ENCODE assay signal across 19 cellular contexts in genomic region chrX:101564651-101565050, GRCh38. TPM values are rescaled to one million over a fixed set of nuclear protein-coding genes. Genes with fewer than 3 reads are reported as not detected.
DNase-seq lines count a peak whose midpoint lies in the region; ATAC-seq, FAIRE-seq and TF ChIP-seq lines count a peak whose summit lies in the region.
"Had no signal": no experiment of that assay in that cellular context is flagged by ENCODE, and none has a peak within 500 bp of the region (broad histone marks: within the 10 kb centered on the region; RNA-seq: fewer than 3 reads in every experiment).

No MANE protein-coding gene starts in this region.

- POLR2A ChIA-PET in HepG2 (lab: Yijun Ruan, JAX): no interaction called here
- POLR2A ChIA-PET in CD4-positive, alpha-beta memory T cell (lab: Charles Lee; ENCODE audit: partially characterized antibody): no interaction called here

- no peak overlapping the region for H2AFZ ChIP-seq in HepG2 (ENCODE audit: low read length)

- H3K4me1 Mint-ChIP-seq in CD4-positive, alpha-beta memory T cell: no peaks in the 10 kb centered on the region
- H3K4me1 Mint-ChIP-seq in effector memory CD8-positive, alpha-beta T cell (ENCODE audit: low read depth in 2 of 2): no peaks in the 10 kb centered on the region
- H3K4me1 Mint-ChIP-seq in endodermal cell: no peaks in the 10 kb centered on the region
- H3K4me1 Mint-ChIP-seq: B cell; CD8-positive, alpha-beta memory T cell had no signal

- TF ChIP-seq EP300 in HepG2 (IDR thresholded peaks at IDR 0.05; ENCODE audit: low read depth in 2 of 2, low read length in 2 of 2) (no peak), HepG2 (CRISPR knock-in tag; IDR thresholded peaks at IDR 0.05; ENCODE audit: borderline replicate concordance) (no peak)

- H3K27ac ChIP-seq in HepG2 (ENCODE audit: extremely low read length, insufficient read depth, low read length): no peak overlapping the region
- no peak overlapping the region for H3K27ac ChIP-seq in right lobe of liver
- H3K27ac ChIP-seq in CD4-positive, alpha-beta memory T cell (ENCODE audit: low read depth, low read length): no peak overlapping the region
- no peak overlapping the region for H3K27ac ChIP-seq in endodermal cell (ENCODE audit: low read depth, low read length)
- H3K27ac ChIP-seq: BLaER1 treated with 17β-estradiol and CSF1 and Interleukin-3, amounts not matched to agents 10 nM and 100 nM had no signal

- H3K36me3 ChIP-seq in HepG2 (replicated peaks in 1 of 2; ENCODE audit: control insufficient read depth in 1 of 2, insufficient read depth in 2 of 2, low read length in 2 of 2) (no peaks in the 10 kb centered on the region), right lobe of liver (no peaks in the 10 kb centered on the region), bronchial epithelial cell (ENCODE audit: control insufficient read depth, insufficient read depth, low read length) (no peaks in the 10 kb centered on the region), endodermal cell (ENCODE audit: control insufficient read depth, insufficient read depth, low read length) (no peaks in the 10 kb centered on the region)
- H3K36me3 ChIP-seq in CD4-positive, alpha-beta memory T cell (ENCODE audit: insufficient read depth, low read length): no peaks in the 10 kb centered on the region
- H3K36me3 ChIP-seq: BLaER1 treated with 17β-estradiol and CSF1 and Interleukin-3, amounts not matched to agents 10 nM and 100 nM; HAP-1 had no signal

- intact Hi-C loops in HepG2 (cut with micrococcal nuclease; ENCODE audit: unreplicated experiment) (no loop called here), right lobe of liver (cut with DNase I) (no loop called here), left ventricle myocardium superior (cut with micrococcal nuclease) (no loop called here)
- intact Hi-C loops in CD4-positive, alpha-beta memory T cell (cut with micrococcal nuclease): no loop called here

- H3K4me1 ChIP-seq in HepG2 (ENCODE audit: insufficient read depth, low read length) (no peaks in the 10 kb centered on the region), right lobe of liver (no peaks in the 10 kb centered on the region), endodermal cell (ENCODE audit: control insufficient read depth, insufficient read depth, low read length) (no peaks in the 10 kb centered on the region)
- no peaks in the 10 kb centered on the region for H3K4me1 ChIP-seq in CD4-positive, alpha-beta memory T cell (ENCODE audit: insufficient read depth, low read length)
- H3K4me1 ChIP-seq: BLaER1 treated with 17β-estradiol and CSF1 and Interleukin-3, amounts not matched to agents 10 nM and 100 nM; HAP-1 had no signal

- no peak for TF ChIP-seq POLR2A in HepG2 (IDR thresholded peaks at IDR 0.05; ENCODE audit: insufficient read depth in 1 of 2, low read depth in 2 of 2, low read length in 2 of 2)
- no peak for TF ChIP-seq POLR2A in right lobe of liver (IDR thresholded peaks at IDR 0.05)

- FAIRE-seq in HepG2 (lab: Jason Lieb, UNC) (no peak), bronchial epithelial cell (lab: Jason Lieb, UNC) (no peak)
- FAIRE-seq: D721Med, G401.6, GM12891, GM19239 had no signal

- CTCF ChIA-PET in HepG2 (lab: Yijun Ruan, JAX; ENCODE audit: low intra/inter-chr PET ratio, low total read pairs): no interaction called here
- CTCF ChIA-PET in CD4-positive, alpha-beta memory T cell (lab: Charles Lee; ENCODE audit: partially characterized antibody): no interaction called here

- H3K79me2 ChIP-seq in HepG2 (ENCODE audit: insufficient read depth, low read length): no peaks in the 10 kb centered on the region

- H3K9ac ChIP-seq in HepG2 (ENCODE audit: insufficient read depth, low read depth, low read length): no peak overlapping the region
- no peak overlapping the region for H3K9ac ChIP-seq in endodermal cell (ENCODE audit: extremely low read depth, low read length, poor library complexity, severe bottlenecking)
- H3K9ac ChIP-seq: BLaER1 treated with 17β-estradiol and CSF1 and Interleukin-3, amounts not matched to agents 10 nM and 100 nM had no signal

- no peaks in the 10 kb centered on the region for H3K9me3 ChIP-seq in HepG2 (ENCODE audit: low read length)
- H3K9me3 ChIP-seq in right lobe of liver: no peaks in the 10 kb centered on the region
- no peaks in the 10 kb centered on the region for H3K9me3 ChIP-seq in CD4-positive, alpha-beta memory T cell (ENCODE audit: control insufficient read depth in 1 of 2, low read length in 2 of 2)
- no peaks in the 10 kb centered on the region for H3K9me3 ChIP-seq in endodermal cell (ENCODE audit: control insufficient read depth, low read length)
- H3K9me3 ChIP-seq: HAP-1 had no signal

- in situ Hi-C loops in HepG2 (cut with HindIII; ENCODE audit: extremely low pct_ligation_motif_present, low pct_unique_long_range_greater_than_20kb): no loop called here

- H3K4me3 ChIP-seq in HepG2 (replicated peaks in 1 of 3; ENCODE audit: insufficient read depth in 1 of 3, low read depth in 2 of 3, low read length in 3 of 3) (no peak overlapping the region), right lobe of liver (no peak overlapping the region), bronchial epithelial cell (ENCODE audit: low read depth, low read length) (no peak overlapping the region), fibroblast of mammary gland (ENCODE audit: control insufficient read depth, low read depth, low read length) (no peak overlapping the region), endodermal cell (ENCODE audit: low read length) (no peak overlapping the region)
- H3K4me3 ChIP-seq in CD4-positive, alpha-beta memory T cell (ENCODE audit: low read length in 2 of 2): no peak overlapping the region
- H3K4me3 ChIP-seq: BLaER1 treated with 17β-estradiol and CSF1 and Interleukin-3, amounts not matched to agents 10 nM and 100 nM; HAP-1 had no signal

- ATAC-seq in HepG2 (no peak), right lobe of liver (no peak), left ventricle myocardium superior (no peak)
- ATAC-seq in effector memory CD8-positive, alpha-beta T cell (replicated peaks): no peak

- H3K27me3 ChIP-seq in HepG2 (ENCODE audit: control insufficient read depth in 1 of 2, insufficient read depth in 2 of 2, low read length in 2 of 2) (no peaks in the 10 kb centered on the region; a peak in 1 of 5 replicates), right lobe of liver (no peaks in the 10 kb centered on the region), bronchial epithelial cell (ENCODE audit: control insufficient read depth, insufficient read depth, low read length) (no peaks in the 10 kb centered on the region), endodermal cell (ENCODE audit: control insufficient read depth, insufficient read depth, low read length, poor library complexity, severe bottlenecking) (no peaks in the 10 kb centered on the region)
- no peaks in the 10 kb centered on the region for H3K27me3 ChIP-seq in CD4-positive, alpha-beta memory T cell (ENCODE audit: insufficient read depth, low read length)
- H3K27me3 ChIP-seq: BLaER1 treated with 17β-estradiol and CSF1 and Interleukin-3, amounts not matched to agents 10 nM and 100 nM had no signal

- DNase-seq in HepG2 (ENCODE audit: low spot score) (no peak), right lobe of liver (no peak), bronchial epithelial cell (ENCODE audit: low read depth) (peak; percentile 13), fibroblast of mammary gland (ENCODE audit: low read depth) (peak; percentile 1), left ventricle myocardium superior (no peak), endodermal cell (no peak)
- DNase-seq in CD4-positive, alpha-beta memory T cell: no peak
- no peak for DNase-seq in effector memory CD8-positive, alpha-beta T cell
- DNase-seq: 8988T; CD8-positive, alpha-beta memory T cell; COR-L47 had no signal

- no peak for TF ChIP-seq RAD21 in HepG2 (CRISPR knock-in tag; IDR thresholded peaks at IDR 0.05)

- peaks cover 2 to 3% of the 10 kb centered on the region in 2 donors for H3K27me3 Mint-ChIP-seq in CD4-positive, alpha-beta memory T cell
- peaks cover 9 to 12% of the 10 kb centered on the region in 2 donors for H3K27me3 Mint-ChIP-seq in effector memory CD8-positive, alpha-beta T cell
- H3K27me3 Mint-ChIP-seq in endodermal cell (ENCODE audit: insufficient read depth): no peaks in the 10 kb centered on the region
- H3K27me3 Mint-ChIP-seq: B cell had no signal

- no peak overlapping the region for H3K4me3 Mint-ChIP-seq in CD4-positive, alpha-beta memory T cell
- no peak overlapping the region for H3K4me3 Mint-ChIP-seq in effector memory CD8-positive, alpha-beta T cell
- H3K4me3 Mint-ChIP-seq in endodermal cell: no peak overlapping the region
- H3K4me3 Mint-ChIP-seq: B cell; CD8-positive, alpha-beta memory T cell had no signal

- no peak overlapping the region for H3K27ac Mint-ChIP-seq in CD4-positive, alpha-beta memory T cell
- no peak overlapping the region for H3K27ac Mint-ChIP-seq in effector memory CD8-positive, alpha-beta T cell
- H3K27ac Mint-ChIP-seq in endodermal cell: no peak overlapping the region
- H3K27ac Mint-ChIP-seq: B cell; CD8-positive, alpha-beta memory T cell had no signal

- no peaks in the 10 kb centered on the region for H4K20me1 ChIP-seq in HepG2 (ENCODE audit: insufficient read depth, low read length)
- H4K20me1 ChIP-seq: BLaER1 treated with 17β-estradiol and CSF1 and Interleukin-3, amounts not matched to agents 10 nM and 100 nM had no signal

- H3K36me3 Mint-ChIP-seq in CD4-positive, alpha-beta memory T cell: no peaks in the 10 kb centered on the region
- no peaks in the 10 kb centered on the region for H3K36me3 Mint-ChIP-seq in effector memory CD8-positive, alpha-beta T cell (ENCODE audit: insufficient read depth)
- no peaks in the 10 kb centered on the region for H3K36me3 Mint-ChIP-seq in endodermal cell (ENCODE audit: low read depth)
- H3K36me3 Mint-ChIP-seq: CD8-positive, alpha-beta memory T cell had no signal

- H3K4me2 ChIP-seq in HepG2 (ENCODE audit: low read depth, low read length): no peak overlapping the region
- H3K4me2 ChIP-seq: BLaER1 treated with 17β-estradiol and CSF1 and Interleukin-3, amounts not matched to agents 10 nM and 100 nM had no signal

- peaks cover 0 to 6% (median 0%) of the 10 kb centered on the region in 8 donors for H3K9me3 Mint-ChIP-seq in CD4-positive, alpha-beta memory T cell
- H3K9me3 Mint-ChIP-seq in effector memory CD8-positive, alpha-beta T cell: no peaks in the 10 kb centered on the region
- H3K9me3 Mint-ChIP-seq in endodermal cell: peaks cover 55% of the 10 kb centered on the region

- TF ChIP-seq CTCF in HepG2 (CRISPR knock-in tag; IDR thresholded peaks at IDR 0.05) (no peak), right lobe of liver (IDR thresholded peaks at IDR 0.05) (no peak), bronchial epithelial cell (IDR thresholded peaks at IDR 0.05; ENCODE audit: insufficient read depth, low read length, severe bottlenecking) (no peak), fibroblast of mammary gland (conservative IDR thresholded peaks at IDR 0.05; ENCODE audit: control insufficient read depth, insufficient read depth, low read depth, low read length) (no peak), endodermal cell (conservative IDR thresholded peaks at IDR 0.05) (no peak)

- BruUV-seq in HepG2 (replicated peaks; lab: Mats Ljungman, UMichigan): no TSS peak

RNA-seq across cellular contexts. Expression of gene ARMCX1, which starts 14.3 kb away (rescaled TPM):
- not detected in 2 replicates for total RNA-seq in HepG2 (2016; rRNA removed; fragmentation: Illumina TruSeq; extraction: Trizol)
- not detected in 2 replicates for total RNA-seq in HepG2 (2016; cell fraction: cytosol; rRNA removed; fragmentation: Illumina TruSeq; extraction: Trizol; ENCODE audit: low read depth)
- not detected in 2 replicates for total RNA-seq in HepG2 (2016; cell fraction: insoluble cytoplasmic fraction; rRNA removed; fragmentation: Illumina TruSeq; extraction: Trizol)
- total RNA-seq in HepG2 (2016; cell fraction: membrane; rRNA removed; fragmentation: Illumina TruSeq; extraction: Trizol): not detected in 2 replicates
- total RNA-seq in HepG2 (2016; cell fraction: nucleus; rRNA removed; fragmentation: Illumina TruSeq; extraction: Trizol): not detected in 2 replicates
- polyA plus RNA-seq in HepG2 (2011; rRNA removed): not detected in 2 replicates
- not detected in 2 replicates for polyA plus RNA-seq in HepG2 (2011; cell fraction: cytosol; rRNA removed)
- not detected in 2 replicates for polyA plus RNA-seq in HepG2 (2011; cell fraction: nucleus; rRNA removed)
- polyA plus RNA-seq in HepG2 (2012): not detected in 2 replicates
- polyA plus RNA-seq in HepG2 (2016; cell fraction: cytosol; fragmentation: Illumina TruSeq; extraction: Trizol; ENCODE audit: low read depth): not detected in 2 replicates
- polyA plus RNA-seq in HepG2 (2016; cell fraction: insoluble cytoplasmic fraction; fragmentation: Illumina TruSeq; extraction: Trizol; ENCODE audit: low read depth): not detected in 2 replicates
- not detected in 2 replicates for polyA plus RNA-seq in HepG2 (2016; cell fraction: membrane; fragmentation: Illumina TruSeq; extraction: Trizol; ENCODE audit: low read depth)
- not detected in 2 replicates for polyA plus RNA-seq in HepG2 (2016; cell fraction: nucleus; fragmentation: Illumina TruSeq; extraction: Trizol; ENCODE audit: insufficient read depth, low read depth)
- not detected in 2 replicates for polyA minus RNA-seq in HepG2 (2011; rRNA and poly(A)+ RNA removed; ENCODE audit: low replicate concordance)
- not detected in 2 replicates for polyA minus RNA-seq in HepG2 (2011; cell fraction: cytosol; rRNA and poly(A)+ RNA removed)
- not detected in 2 replicates for polyA minus RNA-seq in HepG2 (2011; cell fraction: nucleus; rRNA and poly(A)+ RNA removed)
- total RNA-seq in right lobe of liver: 1 to 10 TPM; 1.1 to 2.7 (median 1.6) TPM
- total RNA-seq in bronchial epithelial cell: 5.8 and 7.4 TPM in 2 replicates
- total RNA-seq in CD4-positive, alpha-beta memory T cell: under 1 TPM; 0.39 to 0.44 TPM
- under 1 TPM in 1 of 2 donors, not detected in 1; 0.32 TPM for polyA plus RNA-seq in CD4-positive, alpha-beta memory T cell
- 26.5 TPM for total RNA-seq in left ventricle myocardium superior
- total RNA-seq in endodermal cell: 10 to 100 TPM; 22.4 to 28.5 TPM
- polyA plus RNA-seq in endodermal cell (2013, experiment 1 of 2): 33.9 TPM
- polyA plus RNA-seq in endodermal cell (2013, experiment 2 of 2): 31.5 TPM
- total RNA-seq: HT-29 had no signal

RNA-seq across cellular contexts. Expression of gene ARMCX6, which starts 53.1 kb away (rescaled TPM):
- total RNA-seq in HepG2 (2016; rRNA removed; fragmentation: Illumina TruSeq; extraction: Trizol) (18.6 and 19.4 TPM in 2 replicates), right lobe of liver (10 to 100 TPM in 2 of 6 experiments, 1 to 10 TPM in 4; 4.1 to 22.0 (median 9.5) TPM), bronchial epithelial cell (15.0 and 18.7 TPM in 2 replicates), left ventricle myocardium superior (19.1 TPM), endodermal cell (10 to 100 TPM; 41.3 to 46.7 TPM)
- total RNA-seq in HepG2 (2016; cell fraction: cytosol; rRNA removed; fragmentation: Illumina TruSeq; extraction: Trizol; ENCODE audit: low read depth): 4.4 and 4.9 TPM in 2 replicates
- total RNA-seq in HepG2 (2016; cell fraction: insoluble cytoplasmic fraction; rRNA removed; fragmentation: Illumina TruSeq; extraction: Trizol): 18.1 and 20.7 TPM in 2 replicates
- total RNA-seq in HepG2 (2016; cell fraction: membrane; rRNA removed; fragmentation: Illumina TruSeq; extraction: Trizol): 7.0 and 7.5 TPM in 2 replicates
- total RNA-seq in HepG2 (2016; cell fraction: nucleus; rRNA removed; fragmentation: Illumina TruSeq; extraction: Trizol): 15.4 and 17.9 TPM in 2 replicates
- polyA plus RNA-seq in HepG2 (2011; rRNA removed): 16.0 and 23.3 TPM in 2 replicates
- 9.0 and 12.6 TPM in 2 replicates for polyA plus RNA-seq in HepG2 (2011; cell fraction: cytosol; rRNA removed)
- 20.5 and 21.7 TPM in 2 replicates for polyA plus RNA-seq in HepG2 (2011; cell fraction: nucleus; rRNA removed)
- polyA plus RNA-seq in HepG2 (2012): 11.8 and 15.9 TPM in 2 replicates
- 3.6 and 4.0 TPM in 2 replicates for polyA plus RNA-seq in HepG2 (2016; cell fraction: cytosol; fragmentation: Illumina TruSeq; extraction: Trizol; ENCODE audit: low read depth)
- 24.6 and 26.2 TPM in 2 replicates for polyA plus RNA-seq in HepG2 (2016; cell fraction: insoluble cytoplasmic fraction; fragmentation: Illumina TruSeq; extraction: Trizol; ENCODE audit: low read depth)
- 6.7 and 7.1 TPM in 2 replicates for polyA plus RNA-seq in HepG2 (2016; cell fraction: membrane; fragmentation: Illumina TruSeq; extraction: Trizol; ENCODE audit: low read depth)
- polyA plus RNA-seq in HepG2 (2016; cell fraction: nucleus; fragmentation: Illumina TruSeq; extraction: Trizol; ENCODE audit: insufficient read depth, low read depth): 33.8 and 42.8 TPM in 2 replicates
- 3.1 and 13.6 TPM in 2 replicates for polyA minus RNA-seq in HepG2 (2011; rRNA and poly(A)+ RNA removed; ENCODE audit: low replicate concordance)
- 2.0 and 2.8 TPM in 2 replicates for polyA minus RNA-seq in HepG2 (2011; cell fraction: cytosol; rRNA and poly(A)+ RNA removed)
- polyA minus RNA-seq in HepG2 (2011; cell fraction: nucleus; rRNA and poly(A)+ RNA removed): 4.2 and 5.7 TPM in 2 replicates
- 10 to 100 TPM; 36.6 to 40.5 TPM for total RNA-seq in CD4-positive, alpha-beta memory T cell
- 10 to 100 TPM; 44.6 to 46.9 TPM for polyA plus RNA-seq in CD4-positive, alpha-beta memory T cell
- polyA plus RNA-seq in endodermal cell (2013, experiment 1 of 2): 42.8 TPM
- 43.5 TPM for polyA plus RNA-seq in endodermal cell (2013, experiment 2 of 2)

RNA-seq across cellular contexts. Expression of gene ARMCX3, which starts 58.3 kb away (rescaled TPM):
- 24.7 and 28.3 TPM in 2 replicates for total RNA-seq in HepG2 (2016; rRNA removed; fragmentation: Illumina TruSeq; extraction: Trizol)
- 4.5 and 5.5 TPM in 2 replicates for total RNA-seq in HepG2 (2016; cell fraction: cytosol; rRNA removed; fragmentation: Illumina TruSeq; extraction: Trizol; ENCODE audit: low read depth)
- 25.7 and 27.2 TPM in 2 replicates for total RNA-seq in HepG2 (2016; cell fraction: insoluble cytoplasmic fraction; rRNA removed; fragmentation: Illumina TruSeq; extraction: Trizol)
- total RNA-seq in HepG2 (2016; cell fraction: membrane; rRNA removed; fragmentation: Illumina TruSeq; extraction: Trizol): 9.7 and 10.3 TPM in 2 replicates
- 22.4 and 25.9 TPM in 2 replicates for total RNA-seq in HepG2 (2016; cell fraction: nucleus; rRNA removed; fragmentation: Illumina TruSeq; extraction: Trizol)
- polyA plus RNA-seq in HepG2 (2011; rRNA removed): 15.1 and 19.9 TPM in 2 replicates
- 8.5 and 14.0 TPM in 2 replicates for polyA plus RNA-seq in HepG2 (2011; cell fraction: cytosol; rRNA removed)
- polyA plus RNA-seq in HepG2 (2011; cell fraction: nucleus; rRNA removed): 36.3 and 45.9 TPM in 2 replicates
- 25.8 and 30.7 TPM in 2 replicates for polyA plus RNA-seq in HepG2 (2012)
- polyA plus RNA-seq in HepG2 (2016; cell fraction: cytosol; fragmentation: Illumina TruSeq; extraction: Trizol; ENCODE audit: low read depth): 2.9 and 3.3 TPM in 2 replicates
- polyA plus RNA-seq in HepG2 (2016; cell fraction: insoluble cytoplasmic fraction; fragmentation: Illumina TruSeq; extraction: Trizol; ENCODE audit: low read depth): 20.9 and 24.3 TPM in 2 replicates
- 5.6 and 6.2 TPM in 2 replicates for polyA plus RNA-seq in HepG2 (2016; cell fraction: membrane; fragmentation: Illumina TruSeq; extraction: Trizol; ENCODE audit: low read depth)
- 33.9 and 35.3 TPM in 2 replicates for polyA plus RNA-seq in HepG2 (2016; cell fraction: nucleus; fragmentation: Illumina TruSeq; extraction: Trizol; ENCODE audit: insufficient read depth, low read depth)
- polyA minus RNA-seq in HepG2 (2011; rRNA and poly(A)+ RNA removed; ENCODE audit: low replicate concordance): 12.6 and 30.8 TPM in 2 replicates
- 13.4 and 13.8 TPM in 2 replicates for polyA minus RNA-seq in HepG2 (2011; cell fraction: cytosol; rRNA and poly(A)+ RNA removed)
- polyA minus RNA-seq in HepG2 (2011; cell fraction: nucleus; rRNA and poly(A)+ RNA removed): 46.5 and 47.0 TPM in 2 replicates
- total RNA-seq in right lobe of liver: 10 to 100 TPM; 14.7 to 30.1 (median 20.5) TPM
- total RNA-seq in bronchial epithelial cell: 35.0 and 37.5 TPM in 2 replicates
- 10 to 100 TPM; 39.6 to 40.1 TPM for total RNA-seq in CD4-positive, alpha-beta memory T cell
- polyA plus RNA-seq in CD4-positive, alpha-beta memory T cell: 10 to 100 TPM; 18.4 to 25.2 TPM
- total RNA-seq in left ventricle myocardium superior: 54.5 TPM
- 10 to 100 TPM; 29.4 to 31.9 TPM for total RNA-seq in endodermal cell
- polyA plus RNA-seq in endodermal cell (2013, experiment 1 of 2): 49.1 TPM
- polyA plus RNA-seq in endodermal cell (2013, experiment 2 of 2): 45.5 TPM

Comparison
In these comparisons a context has a peak if more than half of its experiments do, and no peak if none do; other contexts are left out.
1. DNase-seq: peak in bronchial epithelial cell (single experiment) and fibroblast of mammary gland (single experiment); none in HepG2 (single experiment), right lobe of liver (0 of 3), CD4-positive, alpha-beta memory T cell (0 of 5), left ventricle myocardium superior (single experiment), effector memory CD8-positive, alpha-beta T cell (0 of 3) and endodermal cell (single experiment).